Comparison of ENCODE assay signal across 32 cellular contexts in the genomic region with DNA sequence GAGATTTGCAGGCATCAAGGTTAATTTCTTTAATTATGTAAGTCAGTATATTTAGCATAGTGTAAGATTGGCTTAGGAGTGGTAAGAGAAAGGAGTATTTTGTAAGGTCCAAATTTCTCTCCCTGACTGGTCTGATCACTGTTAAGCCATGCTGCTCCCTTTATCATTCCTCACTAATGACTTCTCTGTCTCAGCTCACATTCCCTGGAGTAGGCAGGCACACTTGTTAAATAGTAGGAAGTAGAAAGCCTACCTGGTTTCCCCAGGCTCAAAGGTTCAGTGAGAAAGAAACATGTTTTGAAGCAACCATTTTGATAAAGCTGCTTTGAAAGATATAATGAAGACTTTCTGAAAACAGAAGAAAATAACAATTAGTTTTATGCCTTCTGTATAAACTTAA.
DNase-seq lines count a peak whose midpoint lies in the region; ATAC-seq and TF ChIP-seq lines count a peak whose summit lies in the region.
"Had no signal": no experiment of that assay in that cellular context is flagged by ENCODE, and none has a peak within 500 bp of the region (broad histone marks: within the 10 kb centered on the region; RNA-seq: fewer than 3 reads in every experiment).

No MANE protein-coding gene starts in this region.

- H3K36me3 ChIP-seq in GM23338 (ENCODE audit: insufficient read depth): no peaks in the 10 kb centered on the region
- H3K36me3 ChIP-seq: prostate gland had no signal

- TF ChIP-seq CTCF in GM23338 (conservative IDR thresholded peaks at IDR 0.05; ENCODE audit: low read depth in 2 of 2) (no peak), endothelial cell (IDR thresholded peaks at IDR 0.05; ENCODE audit: unreplicated experiment) (no peak)

- H3K9me3 Mint-ChIP-seq in GM23338 (0 out of 3 replicates have a peak, but pooled peaks cover 3% of the 10 kb centered on the region), endothelial cell (ENCODE audit: unreplicated experiment) (no peaks in the 10 kb centered on the region)
- H3K9me3 Mint-ChIP-seq in stimulated activated memory B cell treated with anti-CD40 and anti-IgM and Interleukin-4, amounts not matched to agents 10 μg/mL and 1 μg/mL and 100 μg/mL, for 72 hours: peaks cover 4% of the 10 kb centered on the region
- H3K9me3 Mint-ChIP-seq: activated T-helper 2 cell treated with anti-CD3 and anti-CD28 coated beads, Interferon-gamma antibody, Interleukin-2, Interleukin-4, amounts not matched to agents 10 μg/mL and 5 μg/mL and 100 μg/mL, durations not matched to agents 14 hours and 24 hours and 36 hours had no signal

- H3K79me2 ChIP-seq in GM23338 (replicated peaks; ENCODE audit: insufficient read depth): no peaks in the 10 kb centered on the region

- no peaks in the 10 kb centered on the region for H4K20me1 ChIP-seq in GM23338 (replicated peaks; ENCODE audit: insufficient read depth)

- H3K27me3 Mint-ChIP-seq in GM23338 (ENCODE audit: insufficient read depth, low read depth, poor library complexity) (no peaks in the 10 kb centered on the region), endothelial cell (ENCODE audit: unreplicated experiment) (no peaks in the 10 kb centered on the region)
- no peaks in the 10 kb centered on the region for H3K27me3 Mint-ChIP-seq in stimulated activated memory B cell treated with anti-CD40 and anti-IgM and Interleukin-4, amounts not matched to agents 10 μg/mL and 1 μg/mL and 100 μg/mL, for 72 hours
- H3K27me3 Mint-ChIP-seq: activated CD4-positive, alpha-beta T cell treated with anti-CD3 and anti-CD28 coated beads for 36 hours; CD4-positive, alpha-beta T cell had no signal

- no peaks in the 10 kb centered on the region for H3F3A ChIP-seq in GM23338 (replicated peaks; ENCODE audit: low read depth)

- no peak overlapping the region for H3K4me3 Mint-ChIP-seq in GM23338
- no peak overlapping the region for H3K4me3 Mint-ChIP-seq in endothelial cell (ENCODE audit: unreplicated experiment)
- H3K4me3 Mint-ChIP-seq in stimulated activated memory B cell treated with anti-CD40 and anti-IgM and Interleukin-4, amounts not matched to agents 10 μg/mL and 1 μg/mL and 100 μg/mL, for 72 hours: no peak overlapping the region
- H3K4me3 Mint-ChIP-seq: activated CD4-positive, alpha-beta T cell treated with anti-CD3 and anti-CD28 coated beads for 36 hours; activated CD8-positive, alpha-beta T cell treated with anti-CD3 and anti-CD28 coated beads, Interleukin-2, amount 10 ng/mL, durations not matched to agents 7 days and 5 days; CD4-positive, alpha-beta T cell had no signal

- no peak overlapping the region for H3K4me2 ChIP-seq in GM23338
- H3K4me2 ChIP-seq: A549 had no signal

- peak; percentile 31 for DNase-seq in GM23338 (ENCODE audit: low spot score)
- no peak for DNase-seq in endothelial cell (ENCODE audit: low spot score)
- peak; percentile 60 for DNase-seq in islet precursor cell
- peak; percentile 46 for DNase-seq in renal cortical epithelial cell (ENCODE audit: low read depth)
- DNase-seq in A172 (ENCODE audit: low spot score): no peak
- DNase-seq in NCI-H2196 treated with DMSO at 0.1 percent for 48 hours (lab: John Stamatoyannopoulos, UW; ENCODE audit: unreplicated experiment): no peak
- DNase-seq: activated CD4-positive, alpha-beta T cell treated with anti-CD3 and anti-CD28 coated beads for 36 hours; activated CD8-positive, alpha-beta T cell treated with anti-CD3 and anti-CD28 coated beads, Interleukin-2, amount 10 ng/mL, durations not matched to agents 7 days and 5 days; amygdala; CD4-positive, alpha-beta T cell; GDM1; HCEC 1CT; left ventricle myocardium superior; NCI-H1417 treated with DMSO at 0.1 percent for 48 hours; NCI-H2081; NCI-H2227 treated with DMSO at 0.1 percent for 48 hours; NCI-H526 treated with DMSO at 0.1 percent for 48 hours; nucleus accumbens; SHP77 treated with DMSO at 0.1 percent for 48 hours; sigmoid colon; stimulated activated CD4-positive, alpha-beta T cell treated with anti-CD3 and anti-CD28 coated beads, Interleukin-15, amount 100 ng/mL, for 24 hours; stimulated activated CD4-positive, alpha-beta T cell treated with anti-CD3 and anti-CD28 coated beads, Interleukin-4, amount 100 ng/mL, for 4 hours; SW 1271; transverse colon had no signal

- H3K4me1 Mint-ChIP-seq in GM23338: peaks cover 12% of the 10 kb centered on the region; the same call in 2 of the 3 replicates
- peaks cover 14% of the 10 kb centered on the region for H3K4me1 Mint-ChIP-seq in endothelial cell (ENCODE audit: unreplicated experiment)
- H3K4me1 Mint-ChIP-seq in stimulated activated memory B cell treated with anti-CD40 and anti-IgM and Interleukin-4, amounts not matched to agents 10 μg/mL and 1 μg/mL and 100 μg/mL, for 72 hours: no peaks in the 10 kb centered on the region

- no peak overlapping the region for H3K4me3 ChIP-seq in GM23338
- H3K4me3 ChIP-seq: A549, gastroesophageal sphincter, prostate gland, sigmoid colon, transverse colon had no signal

- H3K4me1 ChIP-seq in GM23338 (ENCODE audit: insufficient read depth): no peaks in the 10 kb centered on the region; the same call in 1 of the 2 replicates
- H3K4me1 ChIP-seq: A549, gastroesophageal sphincter, prostate gland, sigmoid colon, transverse colon had no signal

- H3K36me3 Mint-ChIP-seq in GM23338 (ENCODE audit: low read depth): no peaks in the 10 kb centered on the region; the same call in 2 of the 3 replicates
- H3K36me3 Mint-ChIP-seq in endothelial cell (ENCODE audit: low read depth, unreplicated experiment): no peaks in the 10 kb centered on the region
- H3K36me3 Mint-ChIP-seq in stimulated activated memory B cell treated with anti-CD40 and anti-IgM and Interleukin-4, amounts not matched to agents 10 μg/mL and 1 μg/mL and 100 μg/mL, for 72 hours: peaks cover 11% of the 10 kb centered on the region

- H3K27me3 ChIP-seq in GM23338 (ENCODE audit: insufficient read depth): no peaks in the 10 kb centered on the region
- H3K27me3 ChIP-seq: gastroesophageal sphincter, sigmoid colon, transverse colon had no signal

- H3K27ac ChIP-seq in GM23338 (ENCODE audit: low read depth): no peak overlapping the region
- H3K27ac ChIP-seq: A549, gastroesophageal sphincter, prostate gland, sigmoid colon, transverse colon had no signal

- no peaks in the 10 kb centered on the region for H3K9me2 ChIP-seq in GM23338 (ENCODE audit: insufficient read depth)

- H3K27ac Mint-ChIP-seq in GM23338 (peak overlapping the region; percentile 73), endothelial cell (ENCODE audit: unreplicated experiment) (peak overlapping the region; percentile 44)
- H3K27ac Mint-ChIP-seq in stimulated activated memory B cell treated with anti-CD40 and anti-IgM and Interleukin-4, amounts not matched to agents 10 μg/mL and 1 μg/mL and 100 μg/mL, for 72 hours: no peak overlapping the region
- H3K27ac Mint-ChIP-seq: activated CD4-positive, alpha-beta T cell treated with anti-CD3 and anti-CD28 coated beads for 36 hours; activated CD8-positive, alpha-beta T cell treated with anti-CD3 and anti-CD28 coated beads, Interleukin-2, amount 10 ng/mL, durations not matched to agents 7 days and 5 days; activated naive CD4-positive, alpha-beta T cell treated with anti-CD3 and anti-CD28 coated beads, Interleukin-2, amount 50 U/mL, for 72 hours; activated T-helper 2 cell treated with anti-CD3 and anti-CD28 coated beads, Interferon-gamma antibody, Interleukin-2, Interleukin-4, amounts not matched to agents 10 μg/mL and 5 μg/mL and 100 μg/mL, durations not matched to agents 14 hours and 24 hours and 36 hours; CD4-positive, alpha-beta T cell had no signal

- ATAC-seq in GM23338: peak; percentile 89
- ATAC-seq in stimulated activated memory B cell treated with anti-CD40 and anti-IgM and Interleukin-4, amounts not matched to agents 10 μg/mL and 1 μg/mL and 100 μg/mL, for 72 hours: no peak
- ATAC-seq in GM21723 (IDR thresholded peaks at IDR 0.05; ENCODE audit: unreplicated experiment): no peak
- ATAC-seq: A549; activated CD4-positive, alpha-beta T cell treated with anti-CD3 and anti-CD28 coated beads for 36 hours; activated CD8-positive, alpha-beta T cell treated with anti-CD3 and anti-CD28 coated beads, Interleukin-2, amount 10 ng/mL, durations not matched to agents 7 days and 5 days; activated naive CD4-positive, alpha-beta T cell treated with anti-CD3 and anti-CD28 coated beads, Interleukin-2, amount 50 U/mL, for 72 hours; gastroesophageal sphincter; left ventricle myocardium superior; Panc1 had no signal

- H2AFZ ChIP-seq in GM23338: no peak overlapping the region

TF ChIP-seq in GM23338, 12 proteins besides CTCF, POLR2A, EP300 and RAD21:
- TF ChIP-seq STAT1 (IDR thresholded peaks at IDR 0.05; ENCODE audit: unreplicated experiment) (no peak), EZH2 (IDR thresholded peaks at IDR 0.05; ENCODE audit: low read depth, unreplicated experiment) (no peak), ZNF114 (CRISPR knock-in tag; IDR thresholded peaks at IDR 0.05) (no peak), EZH2phosphoT487 (IDR thresholded peaks at IDR 0.05; ENCODE audit: unreplicated experiment) (no peak), NANOG (IDR thresholded peaks at IDR 0.05; ENCODE audit: borderline replicate concordance) (no peak), CREB1 (CRISPR knock-in tag; IDR thresholded peaks at IDR 0.05; ENCODE audit: low read depth) (no peak)
- TF ChIP-seq, protein P1, sequence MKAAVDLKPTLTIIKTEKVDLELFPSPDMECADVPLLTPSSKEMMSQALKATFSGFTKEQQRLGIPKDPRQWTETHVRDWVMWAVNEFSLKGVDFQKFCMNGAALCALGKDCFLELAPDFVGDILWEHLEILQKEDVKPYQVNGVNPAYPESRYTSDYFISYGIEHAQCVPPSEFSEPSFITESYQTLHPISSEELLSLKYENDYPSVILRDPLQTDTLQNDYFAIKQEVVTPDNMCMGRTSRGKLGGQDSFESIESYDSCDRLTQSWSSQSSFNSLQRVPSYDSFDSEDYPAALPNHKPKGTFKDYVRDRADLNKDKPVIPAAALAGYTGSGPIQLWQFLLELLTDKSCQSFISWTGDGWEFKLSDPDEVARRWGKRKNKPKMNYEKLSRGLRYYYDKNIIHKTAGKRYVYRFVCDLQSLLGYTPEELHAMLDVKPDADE (IDR thresholded peaks at IDR 0.05): no peak

Comparison
In these comparisons a context has a peak if more than half of its experiments do, and no peak if none do; other contexts are left out.
1. DNase-seq: peak in GM23338 (single experiment), islet precursor cell (single experiment) and renal cortical epithelial cell (single experiment); none in endothelial cell (single experiment), A172 (single experiment) and NCI-H2196 treated with DMSO at 0.1 percent for 48 hours (single experiment).